Comparison of ENCODE assay signal across 1 cellular context in the genomic region with DNA sequence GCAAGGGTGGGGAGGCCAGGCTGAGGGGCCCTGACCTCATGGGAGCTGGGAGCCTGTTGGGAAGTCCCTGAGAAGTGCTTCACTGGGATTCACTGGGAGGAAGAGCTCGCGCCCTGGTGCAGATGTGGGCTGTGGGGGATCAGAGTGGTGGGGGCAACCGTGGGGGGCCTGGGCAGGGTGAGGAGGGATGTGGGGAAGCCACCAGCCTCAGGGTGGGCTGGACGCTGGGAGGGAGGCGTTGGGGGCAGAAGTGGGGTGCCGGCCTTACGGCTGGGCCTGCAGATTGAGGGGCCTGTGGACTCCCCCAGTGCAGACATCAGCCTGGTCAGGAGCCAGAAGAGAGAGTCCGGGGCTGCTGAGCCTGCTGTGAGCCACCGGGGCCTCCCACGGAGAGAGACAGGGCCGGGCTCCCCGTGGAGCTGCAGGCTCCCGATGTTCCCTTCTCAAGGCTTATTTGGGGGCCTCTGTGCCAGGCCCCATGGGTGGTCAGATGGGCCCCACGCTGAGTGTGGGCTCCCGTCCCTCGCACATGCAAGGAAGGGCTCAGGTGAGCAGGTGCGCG.
TF ChIP-seq lines count a peak whose summit lies in the region.

No MANE protein-coding gene starts in this region.

TF ChIP-seq in WTC11, 78 proteins besides CTCF, POLR2A, EP300 and RAD21:
- TF ChIP-seq SMAD4 (CRISPR knock-in tag; IDR thresholded peaks at IDR 0.05) (no peak), NR3C1 (CRISPR knock-in tag; conservative IDR thresholded peaks at IDR 0.05; ENCODE audit: low read depth) (no peak), ZNF138 (CRISPR knock-in tag; conservative IDR thresholded peaks at IDR 0.05) (no peak), SOX15 (CRISPR knock-in tag; IDR thresholded peaks at IDR 0.05) (no peak), KAT7 (CRISPR knock-in tag; IDR thresholded peaks at IDR 0.05; ENCODE audit: borderline replicate concordance) (no peak), ZNF423 (CRISPR knock-in tag; IDR thresholded peaks at IDR 0.05) (no peak), HMGA2 (CRISPR knock-in tag; IDR thresholded peaks at IDR 0.05) (no peak), JUN (CRISPR knock-in tag; IDR thresholded peaks at IDR 0.05) (no peak), TP53 (CRISPR knock-in tag; IDR thresholded peaks at IDR 0.05) (no peak), FOXP1 (CRISPR knock-in tag; IDR thresholded peaks at IDR 0.05; ENCODE audit: borderline replicate concordance) (no peak), TCF7 (CRISPR knock-in tag; IDR thresholded peaks at IDR 0.05; ENCODE audit: low read depth) (no peak), ZNF121 (CRISPR knock-in tag; IDR thresholded peaks at IDR 0.05) (no peak), NFATC4 (CRISPR knock-in tag; IDR thresholded peaks at IDR 0.05) (no peak), NR1H2 (CRISPR knock-in tag; IDR thresholded peaks at IDR 0.05) (no peak)
- TF ChIP-seq, protein P1, sequence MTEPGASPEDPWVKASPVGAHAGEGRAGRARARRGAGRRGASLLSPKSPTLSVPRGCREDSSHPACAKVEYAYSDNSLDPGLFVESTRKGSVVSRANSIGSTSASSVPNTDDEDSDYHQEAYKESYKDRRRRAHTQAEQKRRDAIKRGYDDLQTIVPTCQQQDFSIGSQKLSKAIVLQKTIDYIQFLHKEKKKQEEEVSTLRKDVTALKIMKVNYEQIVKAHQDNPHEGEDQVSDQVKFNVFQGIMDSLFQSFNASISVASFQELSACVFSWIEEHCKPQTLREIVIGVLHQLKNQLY (CRISPR knock-in tag; IDR thresholded peaks at IDR 0.05): no peak
- TF ChIP-seq, protein P2, sequence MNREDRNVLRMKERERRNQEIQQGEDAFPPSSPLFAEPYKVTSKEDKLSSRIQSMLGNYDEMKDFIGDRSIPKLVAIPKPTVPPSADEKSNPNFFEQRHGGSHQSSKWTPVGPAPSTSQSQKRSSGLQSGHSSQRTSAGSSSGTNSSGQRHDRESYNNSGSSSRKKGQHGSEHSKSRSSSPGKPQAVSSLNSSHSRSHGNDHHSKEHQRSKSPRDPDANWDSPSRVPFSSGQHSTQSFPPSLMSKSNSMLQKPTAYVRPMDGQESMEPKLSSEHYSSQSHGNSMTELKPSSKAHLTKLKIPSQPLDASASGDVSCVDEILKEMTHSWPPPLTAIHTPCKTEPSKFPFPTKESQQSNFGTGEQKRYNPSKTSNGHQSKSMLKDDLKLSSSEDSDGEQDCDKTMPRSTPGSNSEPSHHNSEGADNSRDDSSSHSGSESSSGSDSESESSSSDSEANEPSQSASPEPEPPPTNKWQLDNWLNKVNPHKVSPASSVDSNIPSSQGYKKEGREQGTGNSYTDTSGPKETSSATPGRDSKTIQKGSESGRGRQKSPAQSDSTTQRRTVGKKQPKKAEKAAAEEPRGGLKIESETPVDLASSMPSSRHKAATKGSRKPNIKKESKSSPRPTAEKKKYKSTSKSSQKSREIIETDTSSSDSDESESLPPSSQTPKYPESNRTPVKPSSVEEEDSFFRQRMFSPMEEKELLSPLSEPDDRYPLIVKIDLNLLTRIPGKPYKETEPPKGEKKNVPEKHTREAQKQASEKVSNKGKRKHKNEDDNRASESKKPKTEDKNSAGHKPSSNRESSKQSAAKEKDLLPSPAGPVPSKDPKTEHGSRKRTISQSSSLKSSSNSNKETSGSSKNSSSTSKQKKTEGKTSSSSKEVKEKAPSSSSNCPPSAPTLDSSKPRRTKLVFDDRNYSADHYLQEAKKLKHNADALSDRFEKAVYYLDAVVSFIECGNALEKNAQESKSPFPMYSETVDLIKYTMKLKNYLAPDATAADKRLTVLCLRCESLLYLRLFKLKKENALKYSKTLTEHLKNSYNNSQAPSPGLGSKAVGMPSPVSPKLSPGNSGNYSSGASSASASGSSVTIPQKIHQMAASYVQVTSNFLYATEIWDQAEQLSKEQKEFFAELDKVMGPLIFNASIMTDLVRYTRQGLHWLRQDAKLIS (CRISPR knock-in tag; IDR thresholded peaks at IDR 0.05; ENCODE audit: borderline replicate concordance): no peak
- TF ChIP-seq, protein P3, sequence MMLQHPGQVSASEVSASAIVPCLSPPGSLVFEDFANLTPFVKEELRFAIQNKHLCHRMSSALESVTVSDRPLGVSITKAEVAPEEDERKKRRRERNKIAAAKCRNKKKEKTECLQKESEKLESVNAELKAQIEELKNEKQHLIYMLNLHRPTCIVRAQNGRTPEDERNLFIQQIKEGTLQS (CRISPR knock-in tag; conservative IDR thresholded peaks at IDR 0.05): no peak
- TF ChIP-seq, protein P4, sequence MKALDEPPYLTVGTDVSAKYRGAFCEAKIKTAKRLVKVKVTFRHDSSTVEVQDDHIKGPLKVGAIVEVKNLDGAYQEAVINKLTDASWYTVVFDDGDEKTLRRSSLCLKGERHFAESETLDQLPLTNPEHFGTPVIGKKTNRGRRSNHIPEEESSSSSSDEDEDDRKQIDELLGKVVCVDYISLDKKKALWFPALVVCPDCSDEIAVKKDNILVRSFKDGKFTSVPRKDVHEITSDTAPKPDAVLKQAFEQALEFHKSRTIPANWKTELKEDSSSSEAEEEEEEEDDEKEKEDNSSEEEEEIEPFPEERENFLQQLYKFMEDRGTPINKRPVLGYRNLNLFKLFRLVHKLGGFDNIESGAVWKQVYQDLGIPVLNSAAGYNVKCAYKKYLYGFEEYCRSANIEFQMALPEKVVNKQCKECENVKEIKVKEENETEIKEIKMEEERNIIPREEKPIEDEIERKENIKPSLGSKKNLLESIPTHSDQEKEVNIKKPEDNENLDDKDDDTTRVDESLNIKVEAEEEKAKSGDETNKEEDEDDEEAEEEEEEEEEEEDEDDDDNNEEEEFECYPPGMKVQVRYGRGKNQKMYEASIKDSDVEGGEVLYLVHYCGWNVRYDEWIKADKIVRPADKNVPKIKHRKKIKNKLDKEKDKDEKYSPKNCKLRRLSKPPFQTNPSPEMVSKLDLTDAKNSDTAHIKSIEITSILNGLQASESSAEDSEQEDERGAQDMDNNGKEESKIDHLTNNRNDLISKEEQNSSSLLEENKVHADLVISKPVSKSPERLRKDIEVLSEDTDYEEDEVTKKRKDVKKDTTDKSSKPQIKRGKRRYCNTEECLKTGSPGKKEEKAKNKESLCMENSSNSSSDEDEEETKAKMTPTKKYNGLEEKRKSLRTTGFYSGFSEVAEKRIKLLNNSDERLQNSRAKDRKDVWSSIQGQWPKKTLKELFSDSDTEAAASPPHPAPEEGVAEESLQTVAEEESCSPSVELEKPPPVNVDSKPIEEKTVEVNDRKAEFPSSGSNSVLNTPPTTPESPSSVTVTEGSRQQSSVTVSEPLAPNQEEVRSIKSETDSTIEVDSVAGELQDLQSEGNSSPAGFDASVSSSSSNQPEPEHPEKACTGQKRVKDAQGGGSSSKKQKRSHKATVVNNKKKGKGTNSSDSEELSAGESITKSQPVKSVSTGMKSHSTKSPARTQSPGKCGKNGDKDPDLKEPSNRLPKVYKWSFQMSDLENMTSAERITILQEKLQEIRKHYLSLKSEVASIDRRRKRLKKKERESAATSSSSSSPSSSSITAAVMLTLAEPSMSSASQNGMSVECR (CRISPR knock-in tag; IDR thresholded peaks at IDR 0.05; ENCODE audit: borderline replicate concordance): no peak
- TF ChIP-seq, protein P5, sequence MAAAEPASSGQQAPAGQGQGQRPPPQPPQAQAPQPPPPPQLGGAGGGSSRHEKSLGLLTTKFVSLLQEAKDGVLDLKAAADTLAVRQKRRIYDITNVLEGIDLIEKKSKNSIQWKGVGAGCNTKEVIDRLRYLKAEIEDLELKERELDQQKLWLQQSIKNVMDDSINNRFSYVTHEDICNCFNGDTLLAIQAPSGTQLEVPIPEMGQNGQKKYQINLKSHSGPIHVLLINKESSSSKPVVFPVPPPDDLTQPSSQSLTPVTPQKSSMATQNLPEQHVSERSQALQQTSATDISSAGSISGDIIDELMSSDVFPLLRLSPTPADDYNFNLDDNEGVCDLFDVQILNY (CRISPR knock-in tag; IDR thresholded peaks at IDR 0.05): no peak
- TF ChIP-seq, protein P6, sequence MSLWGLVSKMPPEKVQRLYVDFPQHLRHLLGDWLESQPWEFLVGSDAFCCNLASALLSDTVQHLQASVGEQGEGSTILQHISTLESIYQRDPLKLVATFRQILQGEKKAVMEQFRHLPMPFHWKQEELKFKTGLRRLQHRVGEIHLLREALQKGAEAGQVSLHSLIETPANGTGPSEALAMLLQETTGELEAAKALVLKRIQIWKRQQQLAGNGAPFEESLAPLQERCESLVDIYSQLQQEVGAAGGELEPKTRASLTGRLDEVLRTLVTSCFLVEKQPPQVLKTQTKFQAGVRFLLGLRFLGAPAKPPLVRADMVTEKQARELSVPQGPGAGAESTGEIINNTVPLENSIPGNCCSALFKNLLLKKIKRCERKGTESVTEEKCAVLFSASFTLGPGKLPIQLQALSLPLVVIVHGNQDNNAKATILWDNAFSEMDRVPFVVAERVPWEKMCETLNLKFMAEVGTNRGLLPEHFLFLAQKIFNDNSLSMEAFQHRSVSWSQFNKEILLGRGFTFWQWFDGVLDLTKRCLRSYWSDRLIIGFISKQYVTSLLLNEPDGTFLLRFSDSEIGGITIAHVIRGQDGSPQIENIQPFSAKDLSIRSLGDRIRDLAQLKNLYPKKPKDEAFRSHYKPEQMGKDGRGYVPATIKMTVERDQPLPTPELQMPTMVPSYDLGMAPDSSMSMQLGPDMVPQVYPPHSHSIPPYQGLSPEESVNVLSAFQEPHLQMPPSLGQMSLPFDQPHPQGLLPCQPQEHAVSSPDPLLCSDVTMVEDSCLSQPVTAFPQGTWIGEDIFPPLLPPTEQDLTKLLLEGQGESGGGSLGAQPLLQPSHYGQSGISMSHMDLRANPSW (CRISPR knock-in tag; conservative IDR thresholded peaks at IDR 0.05; ENCODE audit: low read depth): no peak
